19 cellular contexts compared by ENCODE assay signal in the genomic region with DNA sequence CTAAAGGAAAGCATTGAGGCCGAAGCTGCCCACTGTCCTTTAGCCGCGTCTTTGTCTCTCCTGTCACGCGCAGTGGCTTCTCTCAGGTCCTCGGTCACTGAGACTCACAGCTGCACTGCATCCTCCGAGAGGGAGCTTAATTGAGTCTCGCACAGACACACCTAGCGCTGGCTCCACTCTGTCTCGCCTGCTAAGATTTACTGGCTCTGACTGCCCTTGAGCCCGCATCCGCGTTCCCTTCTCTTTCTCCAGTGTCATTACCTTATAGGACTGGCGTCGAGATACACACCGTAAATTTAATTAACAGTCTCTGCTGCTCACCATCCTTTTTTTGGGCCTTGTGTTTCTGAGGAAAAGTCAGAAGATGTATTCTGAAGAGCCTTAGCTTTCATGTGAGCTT. TPM values are rescaled to one million over a fixed set of nuclear protein-coding genes. Genes with fewer than 3 reads are reported as not detected.
DNase-seq lines count a peak whose midpoint lies in the region; TF ChIP-seq lines count a peak whose summit lies in the region.
"Had no signal": no experiment of that assay in that cellular context is flagged by ENCODE, and none has a peak within 500 bp of the region (broad histone marks: within the 10 kb centered on the region; RNA-seq: fewer than 3 reads in every experiment).

No MANE protein-coding gene starts in this region.

- peaks cover 37% of the 10 kb centered on the region for H3K36me3 Mint-ChIP-seq in activated T-helper 2 cell treated with anti-CD3 and anti-CD28 coated beads, Interferon-gamma antibody, Interleukin-2, Interleukin-4, amounts not matched to agents 10 μg/mL and 5 μg/mL and 100 μg/mL, durations not matched to agents 14 hours and 24 hours and 36 hours (ENCODE audit: low read depth)
- H3K36me3 Mint-ChIP-seq in neural progenitor cell: peaks cover 16% of the 10 kb centered on the region

- H3K9ac ChIP-seq in neural progenitor cell: no peak overlapping the region
- H3K9ac ChIP-seq: KMS-11 had no signal

- H3K36me3 ChIP-seq in neural progenitor cell: no peaks in the 10 kb centered on the region

- H3K27me3 ChIP-seq in neural progenitor cell: no peaks in the 10 kb centered on the region
- H3K27me3 ChIP-seq: SJSA1, stomach had no signal

- no peak for TF ChIP-seq CTCF in neural progenitor cell (IDR thresholded peaks at IDR 0.05)

- H3K4me3 Mint-ChIP-seq in activated T-helper 2 cell treated with anti-CD3 and anti-CD28 coated beads, Interferon-gamma antibody, Interleukin-2, Interleukin-4, amounts not matched to agents 10 μg/mL and 5 μg/mL and 100 μg/mL, durations not matched to agents 14 hours and 24 hours and 36 hours (ENCODE audit: low read depth): no peak overlapping the region
- no peak overlapping the region for H3K4me3 Mint-ChIP-seq in neural progenitor cell
- H3K4me3 Mint-ChIP-seq: naive thymus-derived CD4-positive, alpha-beta T cell had no signal

- H3K27ac Mint-ChIP-seq in activated T-helper 2 cell treated with anti-CD3 and anti-CD28 coated beads, Interferon-gamma antibody, Interleukin-2, Interleukin-4, amounts not matched to agents 10 μg/mL and 5 μg/mL and 100 μg/mL, durations not matched to agents 14 hours and 24 hours and 36 hours: peak overlapping the region; percentile 67
- peak overlapping the region; percentile 70 for H3K27ac Mint-ChIP-seq in neural progenitor cell

- H3K9me3 Mint-ChIP-seq in activated T-helper 2 cell treated with anti-CD3 and anti-CD28 coated beads, Interferon-gamma antibody, Interleukin-2, Interleukin-4, amounts not matched to agents 10 μg/mL and 5 μg/mL and 100 μg/mL, durations not matched to agents 14 hours and 24 hours and 36 hours: no peaks in the 10 kb centered on the region
- H3K9me3 Mint-ChIP-seq in neural progenitor cell: no peaks in the 10 kb centered on the region
- H3K9me3 Mint-ChIP-seq: naive thymus-derived CD4-positive, alpha-beta T cell had no signal

- DNase-seq in NCI-H510A treated with DMSO at 0.1 percent for 48 hours (lab: John Stamatoyannopoulos, UW): peak; percentile 16
- DNase-seq in NCI-H510A (lab: John Stamatoyannopoulos, UW): no peak
- DNase-seq in DMS153 treated with DMSO at 0.1 percent for 48 hours (lab: John Stamatoyannopoulos, UW; ENCODE audit: unreplicated experiment): peak; percentile 70
- no peak for DNase-seq in activated T-helper 2 cell treated with anti-CD3 and anti-CD28 coated beads, Interferon-gamma antibody, Interleukin-2, Interleukin-4, amounts not matched to agents 10 μg/mL and 5 μg/mL and 100 μg/mL, durations not matched to agents 14 hours and 24 hours and 36 hours (ENCODE audit: low spot score)
- DNase-seq in neural progenitor cell (ENCODE audit: low spot score): no peak
- no peak for DNase-seq in GM19238 (ENCODE audit: insufficient read length, low spot score)
- DNase-seq in LoVo (ENCODE audit: low spot score): no peak
- no peak for DNase-seq in cortex of kidney (lab: John Stamatoyannopoulos, UW)
- DNase-seq: DMS 273 treated with DMSO at 0.1 percent for 48 hours; naive thymus-derived CD4-positive, alpha-beta T cell; NCI-H446 treated with DMSO at 0.1 percent for 48 hours; PC-3; stomach; T-helper 9 cell had no signal

- no peak overlapping the region for H3K27ac ChIP-seq in neural progenitor cell
- H3K27ac ChIP-seq: A549, C4-2B, KMS-11, SJSA1 had no signal

- intact Hi-C loops in activated T-helper 2 cell treated with anti-CD3 and anti-CD28 coated beads, Interferon-gamma antibody, Interleukin-2, Interleukin-4, amounts not matched to agents 10 μg/mL and 5 μg/mL and 100 μg/mL, durations not matched to agents 14 hours and 24 hours and 36 hours (cut with micrococcal nuclease): no loop called here

- H3F3A ChIP-seq in neural progenitor cell (ENCODE audit: low read depth): peaks cover 1% of the 10 kb centered on the region

- no peaks in the 10 kb centered on the region for H4K20me1 ChIP-seq in neural progenitor cell (ENCODE audit: low read depth)

- no peak overlapping the region for H3K4me2 ChIP-seq in neural progenitor cell
- H3K4me2 ChIP-seq: A549, KMS-11 had no signal

- H2AFZ ChIP-seq in neural progenitor cell (replicated peaks): no peak overlapping the region

- no peaks in the 10 kb centered on the region for H3K4me1 ChIP-seq in neural progenitor cell
- H3K4me1 ChIP-seq: A549 had no signal

- H3K79me2 ChIP-seq in neural progenitor cell (ENCODE audit: low read depth): no peaks in the 10 kb centered on the region

- no peaks in the 10 kb centered on the region for H3K27me3 Mint-ChIP-seq in activated T-helper 2 cell treated with anti-CD3 and anti-CD28 coated beads, Interferon-gamma antibody, Interleukin-2, Interleukin-4, amounts not matched to agents 10 μg/mL and 5 μg/mL and 100 μg/mL, durations not matched to agents 14 hours and 24 hours and 36 hours (ENCODE audit: low read depth)
- no peaks in the 10 kb centered on the region for H3K27me3 Mint-ChIP-seq in neural progenitor cell (ENCODE audit: insufficient read depth, low read depth)
- H3K27me3 Mint-ChIP-seq: naive thymus-derived CD4-positive, alpha-beta T cell had no signal

- H3K4me3 ChIP-seq in neural progenitor cell: no peak overlapping the region
- H3K4me3 ChIP-seq: A549, lung, SJSA1, stomach had no signal

- H3K4me1 Mint-ChIP-seq in activated T-helper 2 cell treated with anti-CD3 and anti-CD28 coated beads, Interferon-gamma antibody, Interleukin-2, Interleukin-4, amounts not matched to agents 10 μg/mL and 5 μg/mL and 100 μg/mL, durations not matched to agents 14 hours and 24 hours and 36 hours (ENCODE audit: low read depth): peaks cover 32% of the 10 kb centered on the region
- peaks cover 7% of the 10 kb centered on the region for H3K4me1 Mint-ChIP-seq in neural progenitor cell

- H3K9me3 ChIP-seq in neural progenitor cell (ENCODE audit: low read depth): no peaks in the 10 kb centered on the region
- H3K9me3 ChIP-seq: A549, SJSA1, stomach had no signal

RNA-seq across cellular contexts. Expression of gene GPR107, which starts 58.1 kb away (rescaled TPM):
- 22.3 and 23.7 TPM in 2 replicates for total RNA-seq in activated T-helper 2 cell treated with anti-CD3 and anti-CD28 coated beads, Interferon-gamma antibody, Interleukin-2, Interleukin-4, amounts not matched to agents 10 μg/mL and 5 μg/mL and 100 μg/mL, durations not matched to agents 14 hours and 24 hours and 36 hours
- total RNA-seq in neural progenitor cell (ENCODE audit: low replicate concordance): 33.2 and 33.8 TPM in 2 replicates

Comparison
In these comparisons a context has a peak if more than half of its experiments do, and no peak if none do; other contexts are left out.
1. DNase-seq: peak in NCI-H510A treated with DMSO at 0.1 percent for 48 hours (single experiment) and DMS153 treated with DMSO at 0.1 percent for 48 hours (single experiment); none in NCI-H510A (single experiment), activated T-helper 2 cell treated with anti-CD3 and anti-CD28 coated beads, Interferon-gamma antibody, Interleukin-2, Interleukin-4, amounts not matched to agents 10 μg/mL and 5 μg/mL and 100 μg/mL, durations not matched to agents 14 hours and 24 hours and 36 hours (single experiment), neural progenitor cell (single experiment), GM19238 (single experiment), LoVo (single experiment) and cortex of kidney (single experiment).